Comparison of ENCODE assay signal across 8 cellular contexts in genomic region chr16:56608043-56608875, GRCh38. TPM values are rescaled to one million over a fixed set of nuclear protein-coding genes. Genes with fewer than 3 reads are reported as not detected.
DNase-seq lines count a peak whose midpoint lies in the region; ATAC-seq and TF ChIP-seq lines count a peak whose summit lies in the region.

TSS of gene MT2A (plus strand) at chr16:56608584. CDS start at chr16:56608656, 72 bp downstream.

- peaks cover 60% of the 10 kb centered on the region for H3K4me1 Mint-ChIP-seq in activated naive CD8-positive, alpha-beta T cell (ENCODE audit: low read depth)

- DNase-seq in GM10266 (ENCODE audit: extremely low spot score) = peak; percentile 94
- peak; percentile 66 for DNase-seq in NCI-H1048 (lab: John Stamatoyannopoulos, UW)
- DNase-seq in SKM-1 treated with dmso at 0.1 percent for 144 hours (lab: John Stamatoyannopoulos, UW; ENCODE audit: unreplicated experiment) = peak; percentile 98
- peak; percentile 97 for DNase-seq in glomerular visceral epithelial cell (ENCODE audit: extremely low spot score)
- DNase-seq in ovary = peak; percentile 90 to 94 (median 90)

- H3K4me3 Mint-ChIP-seq in activated naive CD8-positive, alpha-beta T cell = peak within 1 kb of the TSS; percentile 98

- TF ChIP-seq EP300 in ovary (IDR thresholded peaks at IDR 0.05) = peak; percentile 86

- peak; percentile 88 for ATAC-seq in HG02588 (IDR thresholded peaks at IDR 0.05; ENCODE audit: unreplicated experiment)

- no peaks in the 10 kb centered on the region for H3K36me3 Mint-ChIP-seq in activated naive CD8-positive, alpha-beta T cell

- intact Hi-C loops in ovary (cut with DNase I) = loop anchor here in 1 of 4 donors (1.0 to 10.0 kb wide), 4 partner anchors 19 to 697 kb away; partner anchors contain the start of genes MT1X and NLRC5

- H3K27ac ChIP-seq in ovary = peak within 1 kb of the TSS; percentile 79 to 81
- peak within 1 kb of the TSS; percentile 82 for H3K27ac ChIP-seq in thymus (ENCODE audit: low read depth)

- no peaks in the 10 kb centered on the region for H3K27me3 Mint-ChIP-seq in activated naive CD8-positive, alpha-beta T cell

- no peak for TF ChIP-seq CTCF in GM10266 (IDR thresholded peaks at IDR 0.05; ENCODE audit: control insufficient read depth, insufficient read depth, low read depth, missing control alignments)
- TF ChIP-seq CTCF in ovary (IDR thresholded peaks at IDR 0.05) = peak in 1 of 3 donors; percentile 10

- no peaks in the 10 kb centered on the region for H3K36me3 ChIP-seq in ovary
- H3K36me3 ChIP-seq in thymus (ENCODE audit: control insufficient read depth, insufficient read depth) = no peaks in the 10 kb centered on the region

- peaks cover 27% of the 10 kb centered on the region for H3K4me1 ChIP-seq in ovary (ENCODE audit: insufficient read depth)
- peaks cover 11% of the 10 kb centered on the region for H3K4me1 ChIP-seq in thymus (ENCODE audit: control insufficient read depth, insufficient read depth, low read length)

- no peaks in the 10 kb centered on the region for H3K9me3 Mint-ChIP-seq in activated naive CD8-positive, alpha-beta T cell (ENCODE audit: low read depth)

- TF ChIP-seq POLR2A in ovary (IDR thresholded peaks at IDR 0.05) = peak; percentile 90

- peak within 1 kb of the TSS; percentile 98 for H3K27ac Mint-ChIP-seq in activated naive CD8-positive, alpha-beta T cell

- H3K9me3 ChIP-seq in ovary (no peaks in the 10 kb centered on the region), thymus (ENCODE audit: control insufficient read depth) (no peaks in the 10 kb centered on the region)

- H3K4me3 ChIP-seq in ovary (peak within 1 kb of the TSS; percentile 76), thymus (ENCODE audit: low read length) (peak within 1 kb of the TSS; percentile 51)

- WGBS in ovary, 3 donors = 6 to 8% (median 7%) methylated on average over 61 to 62 of the region's 62 CpGs
- WGBS in thymus = 13% methylated on average over 62 of the region's 62 CpGs

- H3K27me3 ChIP-seq in ovary (no peaks in the 10 kb centered on the region), thymus (ENCODE audit: control insufficient read depth, insufficient read depth) (no peaks in the 10 kb centered on the region)

RNA-seq across cellular contexts. Expression of gene MT2A, which starts in this region (rescaled TPM):
- 100 to 1,000 TPM in 5 of 7 donors, 10 to 100 TPM in 2; 88.0 to 679 (median 136) TPM for total RNA-seq in ovary
- polyA plus RNA-seq in ovary = 100 to 1,000 TPM in 1 of 2 donors, 10 to 100 TPM in 1; 16.1 to 250 TPM
- 2,040 TPM for polyA plus RNA-seq in thymus

Comparison
In these comparisons a context has a peak if more than half of its experiments do, and no peak if none do; other contexts are left out.
1. Peak in every context shown above with its lines: DNase-seq, ATAC-seq, H3K4me3 ChIP-seq and H3K27ac ChIP-seq.